24 cellular contexts compared by ENCODE assay signal in genomic region chr7:105617280-105618015, GRCh38. TPM values are rescaled to one million over a fixed set of nuclear protein-coding genes. Genes with fewer than 3 reads are reported as not detected.
"Had no signal": no experiment of that assay in that cellular context is flagged by ENCODE, and none has a peak within 500 bp of the region (broad histone marks: within the 10 kb centered on the region; RNA-seq: fewer than 3 reads in every experiment).

No MANE protein-coding gene starts in this region.

- H3K27ac ChIP-seq: epithelial cell of prostate, suprapubic skin, transverse colon, vagina had no signal

- H3K9me3 ChIP-seq: suprapubic skin, transverse colon, vagina had no signal

- H3K4me1 ChIP-seq: suprapubic skin, transverse colon had no signal

- H3K4me3 ChIP-seq: smooth muscle cell, suprapubic skin, transverse colon, vagina had no signal

- ATAC-seq: activated CD8-positive, alpha-beta T cell treated with anti-CD3 and anti-CD28 coated beads for 36 hours; activated T-helper 17 cell treated with anti-CD3 and anti-CD28 coated beads, Interleukin-2, amount 50 U/mL, for 72 hours; left lobe of liver; stimulated activated naive CD8-positive, alpha-beta T cell treated with anti-CD3 and anti-CD28 coated beads, Interleukin-15, amount 100 ng/mL, for 72 hours had no signal

- DNase-seq: activated B cell treated with CpG ODN at 0.5 μM for 24 hours; activated CD4-positive, alpha-beta T cell treated with anti-CD3 and anti-CD28 coated beads for 4 hours; activated CD8-positive, alpha-beta T cell treated with anti-CD3 and anti-CD28 coated beads for 36 hours; activated naive CD4-positive, alpha-beta T cell; activated naive CD8-positive, alpha-beta T cell treated with anti-CD3 and anti-CD28 coated beads for 36 hours; activated T-cell treated with anti-CD3 and anti-CD28 coated beads, Interleukin-2, amount 50 U/mL, for 1 hour; amniotic stem cell; foreskin fibroblast; glutamatergic neuron; hypothalamus; mammary epithelial cell; midbrain; occipital lobe; stimulated activated CD4-positive, alpha-beta T cell treated with anti-CD3 and anti-CD28 coated beads, Interleukin-4, amount 100 ng/mL, for 1 hour; stimulated activated naive CD8-positive, alpha-beta T cell treated with anti-CD3 and anti-CD28 coated beads, Interleukin-15, amount 100 ng/mL, for 72 hours; transverse colon had no signal

- H3K27me3 ChIP-seq: suprapubic skin, transverse colon, vagina had no signal

RNA-seq across cellular contexts. Expression of gene EFCAB10, which starts 36.2 kb away (rescaled TPM):
- total RNA-seq: activated B cell treated with CpG ODN at 0.5 μM for 24 hours; activated CD8-positive, alpha-beta T cell treated with anti-CD3 and anti-CD28 coated beads for 36 hours; activated naive CD8-positive, alpha-beta T cell treated with anti-CD3 and anti-CD28 coated beads for 36 hours; activated T-helper 17 cell treated with anti-CD3 and anti-CD28 coated beads, Interleukin-2, amount 50 U/mL, for 72 hours; dermis microvascular lymphatic vessel endothelial cell; left lobe of liver; suprapubic skin; transverse colon; vagina had no signal
- polyA plus RNA-seq: keratinocyte, mammary epithelial cell had no signal
